2 cellular contexts compared by ENCODE assay signal in the genomic region with DNA sequence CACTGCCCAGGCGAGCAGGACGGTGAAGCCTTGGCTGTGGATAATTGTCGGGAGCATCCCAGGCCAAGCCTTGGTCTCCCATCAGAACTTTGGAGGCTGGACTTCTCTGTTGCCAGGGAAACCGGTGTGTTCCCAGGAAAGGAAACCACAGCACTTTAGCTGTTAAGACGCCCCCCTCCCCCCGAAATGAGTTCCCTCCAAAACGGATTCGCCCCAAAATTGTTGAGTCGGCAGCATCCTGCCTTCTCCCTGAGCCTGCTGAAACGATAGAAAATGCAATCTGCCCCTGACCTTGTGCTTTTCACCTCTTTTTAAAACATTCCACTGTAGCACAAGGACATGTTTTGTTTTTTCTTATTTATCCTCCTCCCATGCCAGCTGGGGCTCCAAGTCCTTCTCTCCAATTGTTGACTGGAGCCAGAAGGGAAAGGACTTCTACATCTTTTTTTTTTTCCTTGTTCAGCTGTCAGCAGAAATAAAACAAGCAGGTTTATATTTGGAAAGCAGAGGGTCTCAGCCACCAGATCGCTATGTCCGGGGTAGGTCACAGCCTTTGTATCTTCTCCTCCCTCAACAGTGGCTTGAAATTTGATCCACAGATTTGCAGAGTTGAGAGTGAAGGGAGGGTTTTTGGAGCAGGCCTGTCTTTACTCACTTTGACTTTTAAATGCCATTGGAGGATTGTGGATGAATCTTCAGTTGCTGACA.
TF ChIP-seq lines count a peak whose summit lies in the region.

No MANE protein-coding gene starts in this region.

TF ChIP-seq in H1, 55 proteins besides CTCF, POLR2A, EP300 and RAD21:
- TF ChIP-seq CTBP2 (IDR thresholded peaks at IDR 0.05; ENCODE audit: borderline replicate concordance, insufficient read depth, insufficient read length, low read length): no peak
- peak; percentile 28; the same call in 1 of the 2 replicates for TF ChIP-seq MAFK (IDR thresholded peaks at IDR 0.05; ENCODE audit: low read depth, low read length)
TF ChIP-seq in H1: peak in this region for 1.

TF ChIP-seq in GM12891, 5 proteins besides CTCF, POLR2A, EP300 and RAD21:
- TF ChIP-seq TAF1 (IDR thresholded peaks at IDR 0.05; ENCODE audit: low read depth, low read length) (no peak), POLR2AphosphoS5 (IDR thresholded peaks at IDR 0.05; ENCODE audit: low read depth, low read length) (no peak), POU2F2 (IDR thresholded peaks at IDR 0.05; ENCODE audit: low read depth, low read length) (no peak), PAX5 (IDR thresholded peaks at IDR 0.05; ENCODE audit: insufficient read depth, low read length, severe bottlenecking) (no peak), SPI1 (IDR thresholded peaks at IDR 0.05; ENCODE audit: low read depth, low read length) (no peak)
